8 cellular contexts compared by ENCODE assay signal in genomic region chr19:42450314-42450934, GRCh38. TPM values are rescaled to one million over a fixed set of nuclear protein-coding genes. Genes with fewer than 3 reads are reported as not detected.
DNase-seq lines count a peak whose midpoint lies in the region; ATAC-seq, FAIRE-seq and TF ChIP-seq lines count a peak whose summit lies in the region.

No MANE protein-coding gene starts in this region.

- H2AFZ ChIP-seq in endothelial cell of umbilical vein (ENCODE audit: low read depth, low read length), result no peak overlapping the region

- no peak for TF ChIP-seq POLR2A in endothelial cell of umbilical vein (IDR thresholded peaks at IDR 0.05; ENCODE audit: low read depth, low read length)

- peak; percentile 77 to 85 for TF ChIP-seq CTCF in endothelial cell of umbilical vein (IDR thresholded peaks at IDR 0.05; ENCODE audit: extremely low read depth in 1 of 2, insufficient read depth in 1 of 2, low read depth in 1 of 2, low read length in 2 of 2)

- peak overlapping the region; percentile 31 for H3K9ac ChIP-seq in endothelial cell of umbilical vein (replicated peaks; ENCODE audit: extremely low read depth, insufficient read depth, low read length)

- no peak overlapping the region for H3K4me3 ChIP-seq in endothelial cell of umbilical vein (replicated peaks in 1 of 3; ENCODE audit: insufficient read depth in 1 of 3, low read depth in 1 of 3, low read length in 3 of 3)

- peaks cover 7% of the 10 kb centered on the region for H3K4me1 ChIP-seq in endothelial cell of umbilical vein (ENCODE audit: control insufficient read depth, extremely low read depth, insufficient read depth, low read length)

- no peaks in the 10 kb centered on the region for H3K9me3 ChIP-seq in endothelial cell of umbilical vein (replicated peaks; ENCODE audit: control insufficient read depth, insufficient read depth, low read length)

- no TSS peak for BruUV-seq in endothelial cell of umbilical vein (replicated peaks; lab: Mats Ljungman, UMichigan)

- POLR2A ChIA-PET in endothelial cell of umbilical vein (lab: Charles Lee), result interaction anchor here (0.8 kb wide), 1 partner anchor 78 kb away, joined by 3 read pairs; the partner anchor contains the start of gene CEACAM1

- CTCF ChIA-PET in activated CD8-positive, alpha-beta memory T cell treated with anti-CD3 and anti-CD28 coated beads, Interleukin-2, amount 10 ng/mL, durations not matched to agents 7 days and 5 days (lab: Charles Lee), result interaction anchor here (0.5 to 6.6 kb wide), 41 partner anchors 9 to 372 kb away, joined by 3 to 186 read pairs (median 4); partner anchors contain the start of gene CEACAM1
- CTCF ChIA-PET in endothelial cell of umbilical vein (lab: Charles Lee), result interaction anchor here (0.6 to 5.1 kb wide), 12 partner anchors 9 to 146 kb away, joined by 3 to 137 read pairs (median 6); partner anchors contain the start of gene CEACAM1

- H3K4me3 Mint-ChIP-seq in activated CD8-positive, alpha-beta memory T cell treated with anti-CD3 and anti-CD28 coated beads, Interleukin-2, amount 10 ng/mL, durations not matched to agents 7 days and 5 days, result no peak overlapping the region

- peak overlapping the region; percentile 67 for H3K4me2 ChIP-seq in endothelial cell of umbilical vein (ENCODE audit: insufficient read depth, low read length)

- peaks cover 38% of the 10 kb centered on the region for H3K4me1 Mint-ChIP-seq in activated CD8-positive, alpha-beta memory T cell treated with anti-CD3 and anti-CD28 coated beads, Interleukin-2, amount 10 ng/mL, durations not matched to agents 7 days and 5 days

- H3K9me1 ChIP-seq in endothelial cell of umbilical vein (replicated peaks; ENCODE audit: control insufficient read depth, extremely low read depth, insufficient read depth, low read length), result no peaks in the 10 kb centered on the region

- DNase-seq in AG20443 (ENCODE audit: low spot score) (peak; percentile 81), HPDE6-E6E7 (ENCODE audit: extremely low spot score) (peak; percentile 82), NOMO-1 (lab: John Stamatoyannopoulos, UW; ENCODE audit: unreplicated experiment in 2 of 2) (peak; percentile 75 to 90), endothelial cell of umbilical vein (ENCODE audit: low read depth, low spot score) (peak; percentile 75), mucosa of gallbladder (ENCODE audit: low spot score) (peak; percentile 93)
- DNase-seq in activated CD8-positive, alpha-beta memory T cell treated with anti-CD3 and anti-CD28 coated beads, Interleukin-2, amount 10 ng/mL, durations not matched to agents 7 days and 5 days, result peak; percentile 90
- DNase-seq in stimulated activated CD8-positive, alpha-beta memory T cell treated with anti-CD3 and anti-CD28 coated beads, Interleukin-4, amount 100 ng/mL, for 48 hours, result peak; percentile 78

- H3K27me3 Mint-ChIP-seq in activated CD8-positive, alpha-beta memory T cell treated with anti-CD3 and anti-CD28 coated beads, Interleukin-2, amount 10 ng/mL, durations not matched to agents 7 days and 5 days, result peaks cover 2% of the 10 kb centered on the region

- intact Hi-C loops in endothelial cell of umbilical vein (cut with micrococcal nuclease), result loop anchor here (1.0 kb wide), 4 partner anchors 79 to 146 kb away; no protein-coding TSS in a partner anchor

- dilution Hi-C loops in endothelial cell of umbilical vein (cut with MboI; ENCODE audit: extremely low pct_ligation_motif_present, low sequenced_read_pairs), result no loop called here

- no peaks in the 10 kb centered on the region for H3K9me3 Mint-ChIP-seq in activated CD8-positive, alpha-beta memory T cell treated with anti-CD3 and anti-CD28 coated beads, Interleukin-2, amount 10 ng/mL, durations not matched to agents 7 days and 5 days (ENCODE audit: low read depth)

- no peak overlapping the region for H3K27ac Mint-ChIP-seq in activated CD8-positive, alpha-beta memory T cell treated with anti-CD3 and anti-CD28 coated beads, Interleukin-2, amount 10 ng/mL, durations not matched to agents 7 days and 5 days

- ATAC-seq in GM18909 (IDR thresholded peaks at IDR 0.05; ENCODE audit: poor library complexity, unreplicated experiment), result peak; percentile 96
- ATAC-seq in activated CD8-positive, alpha-beta memory T cell treated with anti-CD3 and anti-CD28 coated beads, Interleukin-2, amount 10 ng/mL, durations not matched to agents 7 days and 5 days, result peak; percentile 99

- no peaks in the 10 kb centered on the region for H4K20me1 ChIP-seq in endothelial cell of umbilical vein (replicated peaks; ENCODE audit: control insufficient read depth, extremely low read depth, insufficient read depth, low read length)

- no peaks in the 10 kb centered on the region for H3K36me3 ChIP-seq in endothelial cell of umbilical vein (ENCODE audit: control insufficient read depth in 2 of 2, extremely low read depth in 1 of 2, insufficient read depth in 2 of 2, low read length in 2 of 2)

- no peaks in the 10 kb centered on the region for H3K79me2 ChIP-seq in endothelial cell of umbilical vein (ENCODE audit: control insufficient read depth, insufficient read depth, low read length)

- H3K27ac ChIP-seq in endothelial cell of umbilical vein (ENCODE audit: insufficient read depth, low read depth, low read length), result no peak overlapping the region

- H3K27me3 ChIP-seq in endothelial cell of umbilical vein (ENCODE audit: control insufficient read depth in 2 of 2, insufficient read depth in 2 of 2, low read length in 2 of 2), result peaks cover 7 to 10% of the 10 kb centered on the region in 2 experiments

- peak; percentile 96 for FAIRE-seq in endothelial cell of umbilical vein (lab: Jason Lieb, UNC)

- no peaks in the 10 kb centered on the region for H3K36me3 Mint-ChIP-seq in activated CD8-positive, alpha-beta memory T cell treated with anti-CD3 and anti-CD28 coated beads, Interleukin-2, amount 10 ng/mL, durations not matched to agents 7 days and 5 days

TF ChIP-seq in endothelial cell of umbilical vein, 7 proteins besides CTCF, POLR2A, EP300 and RAD21:
- TF ChIP-seq JUN (IDR thresholded peaks at IDR 0.05; ENCODE audit: borderline replicate concordance, insufficient read depth, insufficient read length, low read depth) (no peak), GATA2 (IDR thresholded peaks at IDR 0.05; ENCODE audit: insufficient read depth, insufficient read length, low read depth, low read length) (peak; percentile 84)

RNA-seq across cellular contexts. Expression of gene CXCL17, which starts 7.7 kb away (rescaled TPM):
- total RNA-seq in activated CD8-positive, alpha-beta memory T cell treated with anti-CD3 and anti-CD28 coated beads, Interleukin-2, amount 10 ng/mL, durations not matched to agents 7 days and 5 days, result not detected
- total RNA-seq in endothelial cell of umbilical vein, result not detected in 2 replicates
- polyA plus RNA-seq in endothelial cell of umbilical vein, result not detected in 2 replicates
- polyA plus RNA-seq in endothelial cell of umbilical vein (2011; cell fraction: cytosol; rRNA removed), result not detected in 2 replicates
- not detected in 2 replicates for polyA plus RNA-seq in endothelial cell of umbilical vein (2011; cell fraction: nucleus; rRNA removed)
- polyA plus RNA-seq in endothelial cell of umbilical vein (2012), result not detected in 2 replicates
- not detected in 2 replicates for polyA minus RNA-seq in endothelial cell of umbilical vein
- not detected for polyA minus RNA-seq in endothelial cell of umbilical vein (2011; cell fraction: cytosol; rRNA and poly(A)+ RNA removed)
- polyA minus RNA-seq in endothelial cell of umbilical vein (2011; cell fraction: nucleus; rRNA and poly(A)+ RNA removed), result not detected in 2 replicates
- total RNA-seq in mucosa of gallbladder, result 2.1 TPM

RNA-seq across cellular contexts. Expression of gene LIPE, which starts 23.2 kb away (rescaled TPM):
- total RNA-seq in activated CD8-positive, alpha-beta memory T cell treated with anti-CD3 and anti-CD28 coated beads, Interleukin-2, amount 10 ng/mL, durations not matched to agents 7 days and 5 days, result 10 to 100 TPM; 41.5 to 44.6 TPM
- total RNA-seq in endothelial cell of umbilical vein, result 10.4 and 13.5 TPM in 2 replicates
- polyA plus RNA-seq in endothelial cell of umbilical vein, result 3.8 and 6.0 TPM in 2 replicates
- 3.8 and 4.8 TPM in 2 replicates for polyA plus RNA-seq in endothelial cell of umbilical vein (2011; cell fraction: cytosol; rRNA removed)
- polyA plus RNA-seq in endothelial cell of umbilical vein (2011; cell fraction: nucleus; rRNA removed), result 4.2 and 5.8 TPM in 2 replicates
- polyA plus RNA-seq in endothelial cell of umbilical vein (2012), result 4.0 and 6.7 TPM in 2 replicates
- polyA minus RNA-seq in endothelial cell of umbilical vein, result 3.4 and 4.3 TPM in 2 replicates
- polyA minus RNA-seq in endothelial cell of umbilical vein (2011; cell fraction: cytosol; rRNA and poly(A)+ RNA removed), result not detected
- 3.2 and 6.1 TPM in 2 replicates for polyA minus RNA-seq in endothelial cell of umbilical vein (2011; cell fraction: nucleus; rRNA and poly(A)+ RNA removed)
- 20.9 TPM for total RNA-seq in mucosa of gallbladder
